21 cellular contexts compared by ENCODE assay signal in genomic region chr18:709771-710170, GRCh38. TPM values are rescaled to one million over a fixed set of nuclear protein-coding genes. Genes with fewer than 3 reads are reported as not detected.
DNase-seq lines count a peak whose midpoint lies in the region; ATAC-seq and TF ChIP-seq lines count a peak whose summit lies in the region.
"Had no signal": no experiment of that assay in that cellular context is flagged by ENCODE, and none has a peak within 500 bp of the region (broad histone marks: within the 10 kb centered on the region; RNA-seq: fewer than 3 reads in every experiment).

No MANE protein-coding gene starts in this region.

- intact Hi-C loops in Right ventricle myocardium superior (cut with DNase I) = no loop called here
- intact Hi-C loops in heart left ventricle (cut with DNase I) = loop anchor here in 2 of 10 donors (10.0 kb wide), 1 partner anchor 85 kb away; no protein-coding TSS in a partner anchor

- WGBS in heart left ventricle, 4 donors = 33 to 74% (median 55%) methylated on average over 1 of the region's 1 CpG

- DNase-seq in Right ventricle myocardium superior (no peak), heart left ventricle (no peak), HFFc6 (peak; percentile 8), osteocyte (ENCODE audit: extremely low spot score, unreplicated experiment) (peak; percentile 27), MG63 (no peak), NCI-H446 (lab: John Stamatoyannopoulos, UW) (no peak)
- DNase-seq in activated naive CD4-positive, alpha-beta T cell (lab: John Stamatoyannopoulos, UW) = no peak
- DNase-seq: activated effector memory CD4-positive, alpha-beta T cell treated with Interleukin-2 at 50 U/mL for 16 hours; amygdala; left lung; NCI-H1092; NCI-H2081; NCI-H526; OCI-M1; retina; stimulated activated CD4-positive, alpha-beta T cell treated with anti-CD3 and anti-CD28 coated beads, Interleukin-12 subunit alpha, Interleukin-12 subunit beta, amount 100 ng/mL, for 4 hours had no signal

- no peaks in the 10 kb centered on the region for H3K27me3 ChIP-seq in heart left ventricle
- H3K27me3 ChIP-seq in MG63 = no peaks in the 10 kb centered on the region
- H3K27me3 ChIP-seq: gastroesophageal sphincter had no signal

- H3K36me3 ChIP-seq in heart left ventricle = peaks cover 0 to 27% (median 11%) of the 10 kb centered on the region in 9 donors
- H3K36me3 ChIP-seq in MG63 = no peaks in the 10 kb centered on the region

- H3K36me3 Mint-ChIP-seq in HFFc6 (ENCODE audit: low read depth) (peaks cover 30% of the 10 kb centered on the region), osteocyte (ENCODE audit: unreplicated experiment) (peaks cover 9% of the 10 kb centered on the region)
- H3K36me3 Mint-ChIP-seq in activated naive CD8-positive, alpha-beta T cell = peaks cover 17% of the 10 kb centered on the region

- TF ChIP-seq POLR2A in heart left ventricle (IDR thresholded peaks at IDR 0.05) = no peak

- peaks cover 34% of the 10 kb centered on the region for H3K4me1 Mint-ChIP-seq in HFFc6 (ENCODE audit: low read depth)
- H3K4me1 Mint-ChIP-seq in activated naive CD8-positive, alpha-beta T cell (ENCODE audit: low read depth) = peaks cover 35% of the 10 kb centered on the region
- H3K4me1 Mint-ChIP-seq in osteocyte (ENCODE audit: unreplicated experiment) = peaks cover 15% of the 10 kb centered on the region

- H3K9me3 Mint-ChIP-seq in HFFc6 (no peaks in the 10 kb centered on the region), osteocyte (ENCODE audit: unreplicated experiment) (peaks cover 7% of the 10 kb centered on the region)
- no peaks in the 10 kb centered on the region for H3K9me3 Mint-ChIP-seq in activated naive CD8-positive, alpha-beta T cell (ENCODE audit: low read depth)
- H3K9me3 Mint-ChIP-seq: central memory CD8-positive, alpha-beta T cell had no signal

- H3K27me3 Mint-ChIP-seq in HFFc6 (ENCODE audit: insufficient read depth) = no peaks in the 10 kb centered on the region; the same call in 1 of the 2 replicates
- no peaks in the 10 kb centered on the region for H3K27me3 Mint-ChIP-seq in activated naive CD8-positive, alpha-beta T cell
- H3K27me3 Mint-ChIP-seq in osteocyte (ENCODE audit: unreplicated experiment) = no peaks in the 10 kb centered on the region
- H3K27me3 Mint-ChIP-seq: central memory CD8-positive, alpha-beta T cell had no signal

- H3K4me1 ChIP-seq in heart left ventricle = peaks cover 0 to 26% (median 12%) of the 10 kb centered on the region in 12 donors

- H3K4me3 ChIP-seq in heart left ventricle (no peak overlapping the region), MG63 (no peak overlapping the region)
- H3K4me3 ChIP-seq: gastroesophageal sphincter, left lung had no signal

- H3K27ac ChIP-seq in heart left ventricle = no peak overlapping the region
- H3K27ac ChIP-seq: KMS-11, left lung had no signal

- peaks cover 0 to 18% (median 0%) of the 10 kb centered on the region in 12 donors for H3K9me3 ChIP-seq in heart left ventricle
- H3K9me3 ChIP-seq in MG63 = peaks cover 6% of the 10 kb centered on the region; the same call in 1 of the 2 replicates
- H3K9me3 ChIP-seq: left lung had no signal

- H3K27ac Mint-ChIP-seq in HFFc6 (no peak overlapping the region), osteocyte (ENCODE audit: unreplicated experiment) (no peak overlapping the region)
- H3K27ac Mint-ChIP-seq in activated naive CD8-positive, alpha-beta T cell = no peak overlapping the region

- TF ChIP-seq CTCF in heart left ventricle (IDR thresholded peaks at IDR 0.05) (no peak), HFFc6 (IDR thresholded peaks at IDR 0.05) (no peak), osteocyte (IDR thresholded peaks at IDR 0.05) (no peak)

- ATAC-seq in Right ventricle myocardium superior (ENCODE audit: poor library complexity) (peak; percentile 38), heart left ventricle (no peak)
- ATAC-seq: esophagus mucosa, gastroesophageal sphincter, left lung had no signal

- no peak overlapping the region for H3K4me3 Mint-ChIP-seq in HFFc6
- peak overlapping the region; percentile 95 for H3K4me3 Mint-ChIP-seq in activated naive CD8-positive, alpha-beta T cell
- no peak overlapping the region for H3K4me3 Mint-ChIP-seq in osteocyte (ENCODE audit: unreplicated experiment)

RNA-seq across cellular contexts. Expression of gene ENOSF1, which starts 2.7 kb away (rescaled TPM):
- total RNA-seq in Right ventricle myocardium superior (20.9 TPM), heart left ventricle (10 to 100 TPM; 14.1 to 38.7 (median 22.2) TPM), osteocyte (22.3 and 25.0 TPM in 2 replicates)
- 10 to 100 TPM in 1 of 2 donors, 1 to 10 TPM in 1; 9.9 to 28.8 TPM for polyA plus RNA-seq in heart left ventricle
- total RNA-seq in HFFc6 (2021; fragmentation: NEBNext Ultra II Directional; extraction: Animal tissue kit (Norgen Biotek cat#: 25700)) = 10 to 100 TPM in 4 of 6 experiments, 1 to 10 TPM in 2; 8.3 to 15.7 (median 12.4) TPM
- 0.27 and 7.8 TPM in 2 replicates for total RNA-seq in MG63 (2014; rRNA removed; shearing (Covaris generic); ENCODE audit: low replicate concordance)

RNA-seq across cellular contexts. Expression of gene TYMS, which starts 52.3 kb away (rescaled TPM):
- total RNA-seq in Right ventricle myocardium superior (2.7 TPM), heart left ventricle (10 to 100 TPM in 1 of 9 donors, 1 to 10 TPM in 7, not detected in 1; 1.4 to 32.3 (median 2.7) TPM), osteocyte (31.0 and 35.7 TPM in 2 replicates)
- under 1 TPM; 0.34 to 1.00 TPM for polyA plus RNA-seq in heart left ventricle
- 100 to 1,000 TPM in 5 of 6 experiments, 10 to 100 TPM in 1; 88.6 to 179 (median 153) TPM for total RNA-seq in HFFc6 (2021; fragmentation: NEBNext Ultra II Directional; extraction: Animal tissue kit (Norgen Biotek cat#: 25700))
- 55.7 and 57.0 TPM in 2 replicates for total RNA-seq in MG63 (2014; rRNA removed; shearing (Covaris generic); ENCODE audit: low replicate concordance)

Comparison
In these comparisons a context has a peak if more than half of its experiments do, and no peak if none do; other contexts are left out.
1. DNase-seq: peak in HFFc6 (single experiment) and osteocyte (single experiment); none in Right ventricle myocardium superior (single experiment), heart left ventricle (0 of 5), activated naive CD4-positive, alpha-beta T cell (0 of 4), MG63 (single experiment) and NCI-H446 (0 of 2).